In genomic region chr13:30306762-30307193, GRCh38 we compare ENCODE assay signal across 8 cellular contexts. TPM values are rescaled to one million over a fixed set of nuclear protein-coding genes. Genes with fewer than 3 reads are reported as not detected.
A peak's percentile ranks its signal among the peaks of the same experiment; 100 is the strongest.
DNase-seq lines count a peak whose midpoint lies in the region; ATAC-seq and TF ChIP-seq lines count a peak whose summit lies in the region.

No MANE protein-coding gene starts in this region.

- peak; percentile 96 for DNase-seq in NCI-H69 (lab: John Stamatoyannopoulos, UW)
- peak; percentile 91 for DNase-seq in activated CD4-positive, alpha-beta T cell treated with anti-CD3 and anti-CD28 coated beads, Interleukin-2, amount 50 U/mL, for 1 hour
- peak; percentile 93 for DNase-seq in left lobe of liver (ENCODE audit: low spot score)
- DNase-seq in stimulated activated CD4-positive, alpha-beta T cell treated with anti-CD3 and anti-CD28 coated beads, Interleukin-2, amount 100 ng/mL, for 24 hours: peak; percentile 93

- ATAC-seq in GM19395 (IDR thresholded peaks at IDR 0.05; ENCODE audit: unreplicated experiment) (peak; percentile 87), HG03521 (IDR thresholded peaks at IDR 0.05; ENCODE audit: unreplicated experiment) (peak; percentile 80), left lobe of liver (peak; percentile 97)

- peak overlapping the region; percentile 92 for H3K27ac Mint-ChIP-seq in dendritic cell treated with granulocyte-macrophage colony-stimulating factor and Interleukin-4, amounts not matched to agents 40 ng/mL and 50 ng/mL, for 4 days

- peak overlapping the region; percentile 78 for H3K27ac ChIP-seq in C4-2B

- H3K4me3 Mint-ChIP-seq in dendritic cell treated with granulocyte-macrophage colony-stimulating factor and Interleukin-4, amounts not matched to agents 40 ng/mL and 50 ng/mL, for 4 days: peak overlapping the region; percentile 92

- H3K27me3 Mint-ChIP-seq in dendritic cell treated with granulocyte-macrophage colony-stimulating factor and Interleukin-4, amounts not matched to agents 40 ng/mL and 50 ng/mL, for 4 days: no peaks in the 10 kb centered on the region

- intact Hi-C loops in dendritic cell treated with granulocyte-macrophage colony-stimulating factor and Interleukin-4, amounts not matched to agents 40 ng/mL and 50 ng/mL, for 4 days (cut with micrococcal nuclease): loop anchor here (2.0 to 5.0 kb wide), 2 partner anchors 101 to 310 kb away; partner anchors contain the start of gene USPL1

- no peak for TF ChIP-seq CTCF in C4-2B (conservative IDR thresholded peaks at IDR 0.05)

- no peaks in the 10 kb centered on the region for H3K9me3 Mint-ChIP-seq in dendritic cell treated with granulocyte-macrophage colony-stimulating factor and Interleukin-4, amounts not matched to agents 40 ng/mL and 50 ng/mL, for 4 days

- peaks cover 12% of the 10 kb centered on the region for H3K36me3 Mint-ChIP-seq in dendritic cell treated with granulocyte-macrophage colony-stimulating factor and Interleukin-4, amounts not matched to agents 40 ng/mL and 50 ng/mL, for 4 days (ENCODE audit: low read depth)

- H3K4me1 Mint-ChIP-seq in dendritic cell treated with granulocyte-macrophage colony-stimulating factor and Interleukin-4, amounts not matched to agents 40 ng/mL and 50 ng/mL, for 4 days (ENCODE audit: low read depth): peaks cover 46% of the 10 kb centered on the region

RNA-seq across cellular contexts. Expression of gene KATNAL1, which starts 0.6 kb away (rescaled TPM):
- 7.7 TPM for total RNA-seq in left lobe of liver

Comparison
In these comparisons a context has a peak if more than half of its experiments do, and no peak if none do; other contexts are left out.
1. Peak in every context shown above with its lines: DNase-seq, ATAC-seq and H3K27ac ChIP-seq.